Comparison of ENCODE assay signal across 15 cellular contexts in genomic region chr12:124554429-124555029, GRCh38. TPM values are rescaled to one million over a fixed set of nuclear protein-coding genes. Genes with fewer than 3 reads are reported as not detected.
DNase-seq lines count a peak whose midpoint lies in the region; ATAC-seq and TF ChIP-seq lines count a peak whose summit lies in the region.
"Had no signal": no experiment of that assay in that cellular context is flagged by ENCODE, and none has a peak within 500 bp of the region (broad histone marks: within the 10 kb centered on the region; RNA-seq: fewer than 3 reads in every experiment).

No MANE protein-coding gene starts in this region.

- WGBS in gastroesophageal sphincter (ENCODE audit: low coverage in 1 of 2), 2 donors: 19 to 60% methylated on average over 1 to 5 of the region's 26 CpGs
- 28 to 36% (median 32%) methylated on average over 26 of the region's 26 CpGs for WGBS in psoas muscle, 3 donors

- no peaks in the 10 kb centered on the region for H3K27me3 ChIP-seq in DND-41 (ENCODE audit: insufficient read depth, low read length, poor library complexity)
- H3K27me3 ChIP-seq in NT2/D1 (ENCODE audit: insufficient read depth, insufficient read length): no peaks in the 10 kb centered on the region
- no peaks in the 10 kb centered on the region for H3K27me3 ChIP-seq in gastroesophageal sphincter
- no peaks in the 10 kb centered on the region for H3K27me3 ChIP-seq in psoas muscle (ENCODE audit: insufficient read depth in 3 of 3, low read length in 2 of 3)
- H3K27me3 ChIP-seq: ovary had no signal

- ATAC-seq in DND-41 (ENCODE audit: insufficient read depth, low read depth) (peak; percentile 61), gastroesophageal sphincter (peak; percentile 37), psoas muscle (peak; percentile 76 to 87 (median 86))

- peaks cover 100% of the 10 kb centered on the region for H3K79me2 ChIP-seq in DND-41 (ENCODE audit: insufficient read depth, low read length)

- H4K20me1 ChIP-seq in DND-41 (ENCODE audit: insufficient read depth, low read length): peaks cover 100% of the 10 kb centered on the region

- no peak for TF ChIP-seq EP300 in gastroesophageal sphincter (IDR thresholded peaks at IDR 0.05)

- TF ChIP-seq CTCF in DND-41 (IDR thresholded peaks at IDR 0.05; ENCODE audit: borderline replicate concordance, extremely low read depth, low read length, poor library complexity, severe bottlenecking): no peak
- no peak for TF ChIP-seq CTCF in gastroesophageal sphincter (IDR thresholded peaks at IDR 0.05)
- no peak for TF ChIP-seq CTCF in psoas muscle (IDR thresholded peaks at IDR 0.05)

- DNase-seq in DND-41 (peak; percentile 40), NT2/D1 (ENCODE audit: low read depth, low spot score) (no peak), psoas muscle (peak in 1 of 2 donors; percentile 73), islet precursor cell (no peak)
- no peak for DNase-seq in activated CD8-positive, alpha-beta memory T cell treated with anti-CD3 and anti-CD28 coated beads, Interleukin-2, amount 50 U/mL, for 48 hours
- DNase-seq in stimulated activated CD8-positive, alpha-beta memory T cell treated with anti-CD3 and anti-CD28 coated beads, Interleukin-4, amount 100 ng/mL, for 48 hours: no peak
- DNase-seq: activated CD4-positive, alpha-beta memory T cell treated with anti-CD3 and anti-CD28 coated beads, Interleukin-2, amount 10 ng/mL, durations not matched to agents 7 days and 5 days; anterior cingulate cortex; Calu3; effector CD4-positive, alpha-beta T cell; HCEC 1CT; NCI-H2029; stimulated activated CD4-positive, alpha-beta T cell treated with anti-CD3 and anti-CD28 coated beads, Interleukin-4, amount 100 ng/mL, for 4 hours had no signal

- H3K27ac ChIP-seq in DND-41 (ENCODE audit: low read length): no peak overlapping the region
- H3K27ac ChIP-seq in gastroesophageal sphincter: peak overlapping the region in 3 of 4 donors; percentile 29 to 79 (median 51)
- peak overlapping the region; percentile 55 for H3K27ac ChIP-seq in psoas muscle

- H3K9ac ChIP-seq in DND-41 (ENCODE audit: low read depth, low read length): no peak overlapping the region
- peak overlapping the region; percentile 37 for H3K9ac ChIP-seq in NT2/D1 (ENCODE audit: insufficient read length, low read depth)

- H3K4me1 ChIP-seq in DND-41 (ENCODE audit: insufficient read depth, low read length) (no peaks in the 10 kb centered on the region), NT2/D1 (ENCODE audit: insufficient read depth, insufficient read length) (peaks cover 73% of the 10 kb centered on the region), gastroesophageal sphincter (peaks cover 4 to 98% (median 57%) of the 10 kb centered on the region in 3 donors), psoas muscle (peaks cover 63% of the 10 kb centered on the region)

- H2AFZ ChIP-seq in DND-41 (ENCODE audit: low read depth, low read length): no peak overlapping the region

- no peaks in the 10 kb centered on the region; the same call in 1 of the 2 replicates for H3K36me3 ChIP-seq in DND-41 (ENCODE audit: insufficient read depth, low read length)
- H3K36me3 ChIP-seq in NT2/D1 (ENCODE audit: insufficient read depth, insufficient read length, low read length): peaks cover 59% of the 10 kb centered on the region
- H3K36me3 ChIP-seq in gastroesophageal sphincter: no peaks in the 10 kb centered on the region
- no peaks in the 10 kb centered on the region for H3K36me3 ChIP-seq in psoas muscle (ENCODE audit: insufficient read depth in 1 of 2, low read depth in 1 of 2)
- H3K36me3 ChIP-seq: ovary had no signal

- TF ChIP-seq POLR2A in gastroesophageal sphincter (IDR thresholded peaks at IDR 0.05): no peak

- intact Hi-C loops in psoas muscle (cut with DNase I): no loop called here

- no peak overlapping the region for H3K4me2 ChIP-seq in DND-41 (ENCODE audit: insufficient read depth, low read length)

- H3K9me3 ChIP-seq in DND-41 (ENCODE audit: insufficient read depth, low read length, severe bottlenecking) (no peaks in the 10 kb centered on the region), NT2/D1 (ENCODE audit: insufficient read depth, low read length) (no peaks in the 10 kb centered on the region), gastroesophageal sphincter (no peaks in the 10 kb centered on the region), psoas muscle (no peaks in the 10 kb centered on the region)
- H3K9me3 ChIP-seq: ovary had no signal

- H3K4me3 ChIP-seq in DND-41 (ENCODE audit: low read depth in 1 of 2, low read length in 2 of 2): no peak overlapping the region
- H3K4me3 ChIP-seq in NT2/D1 (ENCODE audit: insufficient read length, low read depth): no peak overlapping the region
- no peak overlapping the region for H3K4me3 ChIP-seq in gastroesophageal sphincter
- peak overlapping the region; percentile 4 for H3K4me3 ChIP-seq in psoas muscle
- H3K4me3 ChIP-seq: ovary had no signal

RNA-seq across cellular contexts. Expression of gene NCOR2, which starts 12.9 kb away (rescaled TPM):
- total RNA-seq in gastroesophageal sphincter (100 to 1,000 TPM in 2 of 4 donors, 10 to 100 TPM in 2; 67.2 to 148 (median 105) TPM), psoas muscle (100 to 1,000 TPM; 134 to 164 (median 146) TPM)
- 10 to 100 TPM; 44.1 to 62.2 (median 60.9) TPM for polyA plus RNA-seq in psoas muscle
